1 cellular context compared by ENCODE assay signal in the genomic region with DNA sequence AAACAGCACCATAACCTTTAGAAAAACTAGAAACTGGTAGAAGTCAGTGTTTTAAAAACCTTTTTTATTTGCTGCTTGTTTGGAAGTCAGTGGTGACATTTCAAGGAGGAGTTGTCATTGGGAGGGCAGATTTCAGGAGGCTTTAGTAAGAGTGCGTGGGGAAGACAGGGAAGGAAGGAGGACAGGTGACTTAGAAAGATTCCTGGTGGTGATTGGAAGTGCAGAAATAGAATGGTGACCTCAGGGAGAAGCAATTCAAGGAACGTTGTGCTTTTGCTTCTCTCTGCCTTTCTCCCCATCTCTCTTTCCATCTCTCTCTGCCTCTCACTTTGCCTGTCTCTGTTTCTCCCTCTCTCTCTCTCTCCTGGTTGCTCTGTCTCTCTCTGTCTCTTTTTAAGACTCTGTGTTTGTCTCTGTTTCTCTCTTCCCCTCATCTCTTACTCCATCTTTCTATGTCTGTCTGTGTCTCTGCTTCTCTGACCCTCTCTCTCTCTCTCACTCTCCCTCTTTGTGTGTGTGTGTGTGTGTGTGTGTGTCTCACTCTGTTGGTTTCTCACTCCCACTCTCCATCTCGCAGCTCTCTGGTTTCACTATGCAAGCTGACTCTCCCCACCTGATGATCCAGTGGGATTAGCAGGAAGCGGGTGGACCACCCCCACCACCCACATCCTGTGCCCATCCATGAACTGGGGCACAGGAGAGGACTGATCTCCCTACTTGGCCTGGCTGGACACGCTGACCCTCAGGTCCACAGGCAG.
TF ChIP-seq lines count a peak whose summit lies in the region.

No MANE protein-coding gene starts in this region.

TF ChIP-seq in H1, 55 proteins besides CTCF, POLR2A, EP300 and RAD21:
- TF ChIP-seq TBP (IDR thresholded peaks at IDR 0.05; ENCODE audit: low read depth, low read length): no peak
- TF ChIP-seq ASH2L (IDR thresholded peaks at IDR 0.05; ENCODE audit: low read length): no peak
- TF ChIP-seq POU5F1 (IDR thresholded peaks at IDR 0.05; ENCODE audit: low read depth, low read length): no peak
- TF ChIP-seq FOSL1 (IDR thresholded peaks at IDR 0.05; ENCODE audit: insufficient read depth, low read depth, low read length): no peak
- TF ChIP-seq, protein P1, sequence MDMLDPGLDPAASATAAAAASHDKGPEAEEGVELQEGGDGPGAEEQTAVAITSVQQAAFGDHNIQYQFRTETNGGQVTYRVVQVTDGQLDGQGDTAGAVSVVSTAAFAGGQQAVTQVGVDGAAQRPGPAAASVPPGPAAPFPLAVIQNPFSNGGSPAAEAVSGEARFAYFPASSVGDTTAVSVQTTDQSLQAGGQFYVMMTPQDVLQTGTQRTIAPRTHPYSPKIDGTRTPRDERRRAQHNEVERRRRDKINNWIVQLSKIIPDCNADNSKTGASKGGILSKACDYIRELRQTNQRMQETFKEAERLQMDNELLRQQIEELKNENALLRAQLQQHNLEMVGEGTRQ (IDR thresholded peaks at IDR 0.05; ENCODE audit: low read length): no peak
- TF ChIP-seq ZNF274 (IDR thresholded peaks at IDR 0.05; ENCODE audit: borderline replicate concordance, extremely low read depth, low read length): no peak
- no peak for TF ChIP-seq TEAD4 (IDR thresholded peaks at IDR 0.05; ENCODE audit: low read depth, low read length)
- no peak for TF ChIP-seq KDM5A (IDR thresholded peaks at IDR 0.05; ENCODE audit: low read length)
- TF ChIP-seq RBBP5 (IDR thresholded peaks at IDR 0.05; ENCODE audit: borderline replicate concordance, low read depth, low read length): no peak
- no peak for TF ChIP-seq NRF1 (IDR thresholded peaks at IDR 0.05; ENCODE audit: low read depth, low read length)
- TF ChIP-seq, protein P2, sequence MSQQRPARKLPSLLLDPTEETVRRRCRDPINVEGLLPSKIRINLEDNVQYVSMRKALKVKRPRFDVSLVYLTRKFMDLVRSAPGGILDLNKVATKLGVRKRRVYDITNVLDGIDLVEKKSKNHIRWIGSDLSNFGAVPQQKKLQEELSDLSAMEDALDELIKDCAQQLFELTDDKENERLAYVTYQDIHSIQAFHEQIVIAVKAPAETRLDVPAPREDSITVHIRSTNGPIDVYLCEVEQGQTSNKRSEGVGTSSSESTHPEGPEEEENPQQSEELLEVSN (IDR thresholded peaks at IDR 0.05): no peak
- no peak for TF ChIP-seq POLR2AphosphoS5 (IDR thresholded peaks at IDR 0.05; ENCODE audit: low read depth, low read length)
- no peak for TF ChIP-seq SP2 (IDR thresholded peaks at IDR 0.05; ENCODE audit: low read length)
- TF ChIP-seq BCL11A (IDR thresholded peaks at IDR 0.05; ENCODE audit: low read depth in 2 of 2, low read length in 2 of 2): no peak
- TF ChIP-seq GABPA (IDR thresholded peaks at IDR 0.05; ENCODE audit: borderline replicate concordance, insufficient read depth, low read length): no peak
